In the genomic region with DNA sequence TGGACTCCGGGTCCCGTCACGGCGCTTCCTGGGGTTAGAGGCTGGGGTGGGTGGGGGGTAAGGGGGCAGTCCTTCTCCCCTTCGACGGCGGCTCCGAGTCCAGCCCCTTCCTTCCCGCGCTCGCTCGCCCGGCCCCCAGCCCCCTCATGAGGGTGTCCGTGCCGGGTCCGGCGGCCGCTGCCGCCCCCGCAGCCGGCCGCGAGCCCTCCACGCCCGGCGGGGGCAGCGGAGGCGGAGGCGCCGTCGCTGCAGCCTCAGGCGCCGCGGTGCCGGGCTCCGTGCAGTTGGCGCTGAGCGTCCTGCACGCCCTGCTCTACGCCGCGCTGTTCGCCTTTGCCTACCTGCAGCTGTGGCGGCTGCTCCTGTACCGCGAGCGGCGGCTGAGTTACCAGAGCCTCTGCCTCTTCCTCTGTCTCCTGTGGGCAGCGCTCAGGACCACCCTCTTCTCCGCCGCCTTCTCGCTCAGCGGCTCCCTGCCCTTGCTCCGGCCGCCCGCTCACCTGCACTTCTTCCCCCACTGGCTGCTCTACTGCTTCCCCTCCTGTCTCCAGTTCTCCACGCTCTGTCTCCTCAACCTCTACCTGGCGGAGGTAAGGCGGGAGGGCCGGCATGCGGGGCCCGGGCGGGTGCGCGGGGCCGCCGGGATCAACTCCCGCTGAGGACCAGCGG, we compare ENCODE assay signal across 8 cellular contexts. TPM values are rescaled to one million over a fixed set of nuclear protein-coding genes. Genes with fewer than 3 reads are reported as not detected.
A peak's percentile ranks its signal among the peaks of the same experiment; 100 is the strongest.
DNase-seq lines count a peak whose midpoint lies in the region; ATAC-seq and TF ChIP-seq lines count a peak whose summit lies in the region.

No MANE protein-coding gene starts in this region.

- DNase-seq in EL (peak; percentile 47), HAP-1 (ENCODE audit: low spot score in 2 of 2) (peak; percentile 20 to 65), MM.1S (peak; percentile 24), activated B cell treated with CpG ODN at 0.5 μM for 24 hours (no peak), colonic mucosa (peak; percentile 35), lower lobe of right lung (peak; percentile 66), cerebellar nuclear complex (lab: John Stamatoyannopoulos, UW) (no peak)
- peak; percentile 7 for DNase-seq in stimulated activated CD8-positive, alpha-beta memory T cell treated with anti-CD3 and anti-CD28 coated beads, Interleukin-15, amount 100 ng/mL, for 48 hours (ENCODE audit: low read depth in 2 of 2)

- intact Hi-C loops in activated B cell treated with CpG ODN at 0.5 μM for 24 hours (cut with micrococcal nuclease) (loop anchor here (5.0 to 10.0 kb wide), 7 partner anchors 241 to 1932 kb away; a partner anchor contains a TSS), colonic mucosa (cut with DNase I) (loop anchor here (10.0 kb wide), 1 partner anchor 142 kb away; a partner anchor contains a TSS), lower lobe of right lung (cut with DNase I) (no loop called here)

- H3K4me1 Mint-ChIP-seq in activated B cell treated with CpG ODN at 0.5 μM for 24 hours: peaks cover 17% of the 10 kb centered on the region

- peak overlapping the region; percentile 74 for H2AFZ ChIP-seq in MM.1S (ENCODE audit: low read length)

- peak overlapping the region; percentile 78; the same call in 1 of the 2 replicates for H3K4me2 ChIP-seq in MM.1S (ENCODE audit: low read depth, low read length)

- no peaks in the 10 kb centered on the region for H3K9me2 ChIP-seq in MM.1S (replicated peaks; ENCODE audit: insufficient read depth, low read length)

- POLR2A ChIA-PET in activated B cell treated with CpG ODN at 0.5 μM for 24 hours (lab: Charles Lee): interaction anchor here (0.6 to 1.2 kb wide), 6 partner anchors 10 to 600 kb away, joined by 3 to 8 read pairs (median 3); a partner anchor contains a TSS

- H3K36me3 ChIP-seq in HAP-1 (replicated peaks): no peaks in the 10 kb centered on the region
- no peaks in the 10 kb centered on the region for H3K36me3 ChIP-seq in MM.1S (replicated peaks; ENCODE audit: insufficient read depth, low read length)
- no peaks in the 10 kb centered on the region for H3K36me3 ChIP-seq in colonic mucosa
- no peaks in the 10 kb centered on the region for H3K36me3 ChIP-seq in lower lobe of right lung

- H3K27me3 Mint-ChIP-seq in activated B cell treated with CpG ODN at 0.5 μM for 24 hours: peaks cover 2% of the 10 kb centered on the region

- H3K4me1 ChIP-seq in HAP-1 (peaks cover 10% of the 10 kb centered on the region), MM.1S (ENCODE audit: low read length) (0 out of 2 replicates have a peak, but pooled peaks cover 3% of the 10 kb centered on the region), colonic mucosa (peaks cover 4% of the 10 kb centered on the region), lower lobe of right lung (peaks cover 25% of the 10 kb centered on the region)

- in situ Hi-C loops in HAP-1 (cut with MboI; ENCODE audit: low sequenced_read_pairs): no loop called here

- TF ChIP-seq CTCF in MM.1S (IDR thresholded peaks at IDR 0.05; ENCODE audit: low read length): no peak
- no peak for TF ChIP-seq CTCF in activated B cell treated with CpG ODN at 0.5 μM for 24 hours (IDR thresholded peaks at IDR 0.05)
- TF ChIP-seq CTCF in colonic mucosa (IDR thresholded peaks at IDR 0.05): no peak
- no peak for TF ChIP-seq CTCF in lower lobe of right lung (IDR thresholded peaks at IDR 0.05)

- H3K4me3 Mint-ChIP-seq in activated B cell treated with CpG ODN at 0.5 μM for 24 hours: peak overlapping the region; percentile 91

- H4K20me1 ChIP-seq in MM.1S (ENCODE audit: insufficient read depth, low read length): no peaks in the 10 kb centered on the region

- peaks cover 7% of the 10 kb centered on the region for H3F3A ChIP-seq in MM.1S (ENCODE audit: insufficient read depth, low read length)

- CTCF ChIA-PET in activated B cell treated with CpG ODN at 0.5 μM for 24 hours (lab: Charles Lee): interaction anchor here (1.1 kb wide), 1 partner anchor 253 kb away, joined by 3 read pairs; no protein-coding TSS in a partner anchor

- ATAC-seq in activated B cell treated with CpG ODN at 0.5 μM for 24 hours (ENCODE audit: low read depth) (peak; percentile 5), lower lobe of right lung (peak; percentile 18 to 39)

- peaks cover 36% of the 10 kb centered on the region for H3K79me2 ChIP-seq in MM.1S (ENCODE audit: low read length)

- H3K4me3 ChIP-seq in HAP-1: peak overlapping the region; percentile 70
- peak overlapping the region; percentile 67 for H3K4me3 ChIP-seq in MM.1S (ENCODE audit: low read length)
- peak overlapping the region; percentile 72 for H3K4me3 ChIP-seq in colonic mucosa
- H3K4me3 ChIP-seq in lower lobe of right lung: peak overlapping the region; percentile 96

- H3K36me3 Mint-ChIP-seq in activated B cell treated with CpG ODN at 0.5 μM for 24 hours (ENCODE audit: low read depth): no peaks in the 10 kb centered on the region

- peak overlapping the region; percentile 60; the same call in 1 of the 2 replicates for H3K9ac ChIP-seq in MM.1S (ENCODE audit: low read length)
- H3K9ac ChIP-seq in colonic mucosa (ENCODE audit: low read depth in 2 of 2, low read length in 2 of 2): peak overlapping the region; percentile 74 to 75

- H3K27me3 ChIP-seq in HAP-1 (ENCODE audit: low read depth) (no peaks in the 10 kb centered on the region), MM.1S (replicated peaks; ENCODE audit: insufficient read depth, low read length) (no peaks in the 10 kb centered on the region), colonic mucosa (no peaks in the 10 kb centered on the region), lower lobe of right lung (ENCODE audit: low read depth) (no peaks in the 10 kb centered on the region)

- no peak overlapping the region for H3K27ac Mint-ChIP-seq in activated B cell treated with CpG ODN at 0.5 μM for 24 hours

- H3K27ac ChIP-seq in MM.1S (ENCODE audit: low read length) (peak overlapping the region; percentile 41; the same call in 1 of the 2 replicates), colonic mucosa (peak overlapping the region; percentile 79), lower lobe of right lung (peak overlapping the region; percentile 84)

- H3K9me3 ChIP-seq in HAP-1: no peaks in the 10 kb centered on the region
- no peaks in the 10 kb centered on the region for H3K9me3 ChIP-seq in MM.1S (replicated peaks; ENCODE audit: insufficient read depth, low read length)
- no peaks in the 10 kb centered on the region for H3K9me3 ChIP-seq in colonic mucosa
- H3K9me3 ChIP-seq in lower lobe of right lung: no peaks in the 10 kb centered on the region

- H3K9me3 Mint-ChIP-seq in activated B cell treated with CpG ODN at 0.5 μM for 24 hours: no peaks in the 10 kb centered on the region

RNA-seq across cellular contexts. Expression of a gene that starts 0.5 kb away (rescaled TPM):
- total RNA-seq in activated B cell treated with CpG ODN at 0.5 μM for 24 hours (0.05 and 0.16 TPM in 2 replicates), colonic mucosa (1 to 10 TPM in 1 of 2 donors, under 1 TPM in 1; 0.79 to 1.2 TPM), lower lobe of right lung (0.97 TPM)

RNA-seq across cellular contexts. Expression of a gene that starts 0.8 kb away (rescaled TPM):
- 1.9 and 3.9 TPM in 2 replicates for total RNA-seq in activated B cell treated with CpG ODN at 0.5 μM for 24 hours
- 10 to 100 TPM in 1 of 2 donors, 1 to 10 TPM in 1; 7.8 to 10.6 TPM for total RNA-seq in colonic mucosa
- 8.2 TPM for total RNA-seq in lower lobe of right lung

Comparison
In these comparisons a context has a peak if more than half of its experiments do, and no peak if none do; other contexts are left out.
1. DNase-seq: peak in EL (single experiment), HAP-1 (2 of 2), MM.1S (single experiment), colonic mucosa (single experiment), lower lobe of right lung (single experiment) and stimulated activated CD8-positive, alpha-beta memory T cell treated with anti-CD3 and anti-CD28 coated beads, Interleukin-15, amount 100 ng/mL, for 48 hours (2 of 2); none in activated B cell treated with CpG ODN at 0.5 μM for 24 hours (single experiment) and cerebellar nuclear complex (0 of 2).
2. Peak in every context shown above with its lines, with median percentiles within 50 percentile points of each other: H3K4me3 ChIP-seq and H3K27ac ChIP-seq.